Comparison of ENCODE assay signal across 8 cellular contexts in genomic region chr2:8682719-8683667, GRCh38. TPM values are rescaled to one million over a fixed set of nuclear protein-coding genes. Genes with fewer than 3 reads are reported as not detected.
DNase-seq lines count a peak whose midpoint lies in the region; ATAC-seq and TF ChIP-seq lines count a peak whose summit lies in the region.

No MANE protein-coding gene starts in this region.

- H3K4me1 ChIP-seq in PC-9 (replicated peaks; ENCODE audit: insufficient read depth) (no peaks in the 10 kb centered on the region; the same call in 1 of the 2 replicates), heart right ventricle (peaks cover 0 to 44% (median 22%) of the 10 kb centered on the region in 9 donors)

- ATAC-seq in heart right ventricle (no peak), HG02938 (IDR thresholded peaks at IDR 0.05; ENCODE audit: unreplicated experiment) (no peak)

- H4K20me1 ChIP-seq in PC-9 (ENCODE audit: insufficient read depth): no peaks in the 10 kb centered on the region

- H3K9me3 ChIP-seq in PC-9 (ENCODE audit: insufficient read depth, low read depth) (0 out of 2 replicates have a peak, but pooled peaks cover 6% of the 10 kb centered on the region), heart right ventricle (no peaks in the 10 kb centered on the region)

- H2AFZ ChIP-seq in PC-9: no peak overlapping the region

- POLR2A ChIA-PET in PC-9 (lab: Charles Lee; ENCODE audit: unreplicated experiment): interaction anchor here (0.6 kb wide), 1 partner anchor 1259 kb away, joined by 3 read pairs; no protein-coding TSS in a partner anchor

- CTCF ChIA-PET in PC-9 (lab: Charles Lee): interaction anchor here (0.6 kb wide), 1 partner anchor 145 kb away, joined by 4 read pairs; no protein-coding TSS in a partner anchor

- H3K4me1 Mint-ChIP-seq in HFFc6 (ENCODE audit: low read depth) (peaks cover 32% of the 10 kb centered on the region), progenitor cell of endocrine pancreas (ENCODE audit: low read depth) (peaks cover 16% of the 10 kb centered on the region)
- H3K4me1 Mint-ChIP-seq in activated naive CD4-positive, alpha-beta T cell treated with anti-CD3 and anti-CD28 coated beads, Interleukin-2, amount 50 U/mL, for 24 hours: peaks cover 34% of the 10 kb centered on the region

- BruUV-seq in PC-9 (replicated peaks; lab: Mats Ljungman, UMichigan): no TSS peak

- H3K27me3 ChIP-seq in PC-9 (ENCODE audit: insufficient read depth, low read depth) (peaks cover 53% of the 10 kb centered on the region), heart right ventricle (peaks cover 0 to 3% (median 0%) of the 10 kb centered on the region in 7 donors)

- H3F3A ChIP-seq in PC-9 (ENCODE audit: insufficient read depth, low read depth): 0 out of 2 replicates have a peak, but pooled peaks cover 3% of the 10 kb centered on the region

- H3K79me2 ChIP-seq in PC-9 (ENCODE audit: low read depth): no peaks in the 10 kb centered on the region

- 4 to 6% methylated on average over 30 of the region's 30 CpGs for WGBS in heart right ventricle, 2 donors

- H3K4me2 ChIP-seq in PC-9: peak overlapping the region; percentile 97; the same call in 1 of the 2 replicates

- H3K4me3 Mint-ChIP-seq in HFFc6 (peak overlapping the region; percentile 99), progenitor cell of endocrine pancreas (ENCODE audit: low read depth) (peak overlapping the region; percentile 100)
- H3K4me3 Mint-ChIP-seq in activated naive CD4-positive, alpha-beta T cell treated with anti-CD3 and anti-CD28 coated beads, Interleukin-2, amount 50 U/mL, for 24 hours: peak overlapping the region; percentile 96

- H3K27ac Mint-ChIP-seq in HFFc6 (peak overlapping the region; percentile 89), progenitor cell of endocrine pancreas (peak overlapping the region; percentile 98)
- peak overlapping the region; percentile 97 for H3K27ac Mint-ChIP-seq in activated naive CD4-positive, alpha-beta T cell treated with anti-CD3 and anti-CD28 coated beads, Interleukin-2, amount 50 U/mL, for 24 hours

- DNase-seq in AG08396 (ENCODE audit: low spot score): peak; percentile 60
- DNase-seq in HFFc6: peak; percentile 63
- no peak for DNase-seq in PC-9
- DNase-seq in heart right ventricle: no peak
- no peak for DNase-seq in progenitor cell of endocrine pancreas (ENCODE audit: low spot score, unreplicated experiment)
- DNase-seq in T1000 (lab: John Stamatoyannopoulos, UW): no peak

- H3K36me3 Mint-ChIP-seq in HFFc6 (ENCODE audit: low read depth) (peaks cover 20% of the 10 kb centered on the region), progenitor cell of endocrine pancreas (ENCODE audit: insufficient read depth) (peaks cover 23% of the 10 kb centered on the region)
- H3K36me3 Mint-ChIP-seq in activated naive CD4-positive, alpha-beta T cell treated with anti-CD3 and anti-CD28 coated beads, Interleukin-2, amount 50 U/mL, for 24 hours: peaks cover 1% of the 10 kb centered on the region

- H3K27me3 Mint-ChIP-seq in HFFc6 (ENCODE audit: insufficient read depth) (peaks cover 10% of the 10 kb centered on the region), progenitor cell of endocrine pancreas (no peaks in the 10 kb centered on the region)
- H3K27me3 Mint-ChIP-seq in activated naive CD4-positive, alpha-beta T cell treated with anti-CD3 and anti-CD28 coated beads, Interleukin-2, amount 50 U/mL, for 24 hours: peaks cover under 1% of the 10 kb centered on the region

- H3K27ac ChIP-seq in PC-9 (no peak overlapping the region), heart right ventricle (peak overlapping the region; percentile 64 to 89 (median 82))

- intact Hi-C loops in PC-9 (cut with micrococcal nuclease; ENCODE audit: unreplicated experiment) (loop anchor here (10.0 kb wide), 1 partner anchor 452 kb away; no protein-coding TSS in a partner anchor), heart right ventricle (cut with DNase I) (loop anchor here in 9 of 10 donors (5.0 to 10.0 kb wide), 16 partner anchors 138 to 1588 kb away; no protein-coding TSS in a partner anchor)

- no peak overlapping the region for H3K4me3 ChIP-seq in PC-9
- H3K4me3 ChIP-seq in heart right ventricle: peak overlapping the region; percentile 67 to 96 (median 80)

- peaks cover 10% of the 10 kb centered on the region for H3K9me3 Mint-ChIP-seq in HFFc6
- H3K9me3 Mint-ChIP-seq in activated naive CD4-positive, alpha-beta T cell treated with anti-CD3 and anti-CD28 coated beads, Interleukin-2, amount 50 U/mL, for 24 hours: no peaks in the 10 kb centered on the region
- no peaks in the 10 kb centered on the region for H3K9me3 Mint-ChIP-seq in progenitor cell of endocrine pancreas (ENCODE audit: low read depth)

- H3K36me3 ChIP-seq in PC-9 (ENCODE audit: low read depth) (no peaks in the 10 kb centered on the region), heart right ventricle (peaks cover 0 to 7% (median 0%) of the 10 kb centered on the region in 9 donors)

- no peaks in the 10 kb centered on the region for H3K9me2 ChIP-seq in PC-9 (ENCODE audit: insufficient read depth)

- peak; percentile 10; the same call in 1 of the 2 replicates for TF ChIP-seq CTCF in HFFc6 (IDR thresholded peaks at IDR 0.05)
- TF ChIP-seq CTCF in PC-9 (conservative IDR thresholded peaks at IDR 0.05): no peak
- no peak for TF ChIP-seq CTCF in heart right ventricle (IDR thresholded peaks at IDR 0.05)
- no peak for TF ChIP-seq CTCF in progenitor cell of endocrine pancreas (IDR thresholded peaks at IDR 0.05; ENCODE audit: unreplicated experiment)

RNA-seq across cellular contexts. Expression of gene ID2, which starts 1.1 kb away (rescaled TPM):
- 10 to 100 TPM; 81.3 to 97.1 (median 88.1) TPM for total RNA-seq in HFFc6 (2021; fragmentation: NEBNext Ultra II Directional; extraction: Animal tissue kit (Norgen Biotek cat#: 25700))
- 0.61 and 0.95 TPM in 2 replicates for total RNA-seq in PC-9 (2021)
- 10 to 100 TPM; 20.8 to 49.7 (median 27.2) TPM for total RNA-seq in heart right ventricle
- 100 to 1,000 TPM in 1 of 2 donors, 10 to 100 TPM in 1; 70.3 to 113 TPM for polyA plus RNA-seq in heart right ventricle
- 292 and 304 TPM in 2 replicates for total RNA-seq in progenitor cell of endocrine pancreas

Comparison
In these comparisons a context has a peak if more than half of its experiments do, and no peak if none do; other contexts are left out.
1. DNase-seq: peak in AG08396 (single experiment) and HFFc6 (single experiment); none in PC-9 (0 of 2), heart right ventricle (0 of 2), progenitor cell of endocrine pancreas (single experiment) and T1000 (single experiment).
2. RNA of gene ID2, which starts 1.1 kb away (total RNA-seq): 292 to 304 TPM in progenitor cell of endocrine pancreas, 81.3 to 97.1 TPM in HFFc6 and 20.8 to 49.7 TPM in heart right ventricle; 0.61 to 0.95 TPM in PC-9; every median in the first group is over 10 times any median in the second.
3. Peak in every context shown above with its lines, with median percentiles within 50 percentile points of each other: H3K27ac Mint-ChIP-seq and H3K4me3 Mint-ChIP-seq.